Comparison of ENCODE assay signal across 8 cellular contexts in the genomic region with DNA sequence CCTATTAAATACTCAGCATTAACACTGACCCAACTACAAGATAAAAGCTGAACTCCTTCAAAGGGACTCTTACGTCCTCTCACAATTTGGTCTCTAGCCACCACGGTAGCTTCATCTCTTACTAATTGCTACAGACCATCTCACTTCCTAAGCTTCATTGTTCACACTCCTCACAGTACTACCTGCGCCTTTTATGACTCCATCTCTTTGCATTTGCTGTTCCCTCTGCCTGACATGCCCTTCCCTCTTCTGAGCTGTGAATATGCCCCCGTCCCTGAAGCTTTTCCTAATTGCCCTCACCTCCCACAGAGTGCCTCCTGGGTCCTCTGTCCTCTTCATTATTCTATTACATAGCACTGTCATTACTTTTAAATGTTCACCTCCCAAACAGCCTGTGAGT. TPM values are rescaled to one million over a fixed set of nuclear protein-coding genes. Genes with fewer than 3 reads are reported as not detected.
DNase-seq lines count a peak whose midpoint lies in the region; ATAC-seq and TF ChIP-seq lines count a peak whose summit lies in the region.

No MANE protein-coding gene starts in this region.

- TF ChIP-seq CTCF in lung (IDR thresholded peaks at IDR 0.05; ENCODE audit: control extremely low read depth, extremely low read depth): no peak
- TF ChIP-seq CTCF in vagina (IDR thresholded peaks at IDR 0.05): no peak

- peaks cover 2 to 12% of the 10 kb centered on the region in 2 donors for H3K4me1 ChIP-seq in lung (ENCODE audit: control insufficient read depth in 2 of 2, insufficient read depth in 2 of 2, low read length in 2 of 2)
- peaks cover 23% of the 10 kb centered on the region for H3K4me1 ChIP-seq in vagina

- no peak for ATAC-seq in stimulated activated naive CD8-positive, alpha-beta T cell treated with anti-CD3 and anti-CD28 coated beads, Interleukin-15, Interleukin-2, amounts not matched to agents 100 U/mL and 50 U/mL, for 24 hours
- ATAC-seq in activated naive CD8-positive, alpha-beta T cell treated with anti-CD3 and anti-CD28 coated beads, Interleukin-2, amount 10 ng/mL, durations not matched to agents 7 days and 5 days (ENCODE audit: low read depth): no peak
- ATAC-seq in lung (ENCODE audit: insufficient read depth, low FRiP score) (no peak), HG03469 (IDR thresholded peaks at IDR 0.05; ENCODE audit: unreplicated experiment) (no peak)

- peaks cover 5% of the 10 kb centered on the region for H3K9me3 Mint-ChIP-seq in stimulated activated naive CD8-positive, alpha-beta T cell treated with anti-CD3 and anti-CD28 coated beads, Interleukin-15, Interleukin-2, amounts not matched to agents 100 ng/mL and 50 ng/mL, for 24 hours
- no peaks in the 10 kb centered on the region for H3K9me3 Mint-ChIP-seq in activated naive CD8-positive, alpha-beta T cell treated with anti-CD3 and anti-CD28 coated beads, Interleukin-2, amount 10 ng/mL, durations not matched to agents 7 days and 5 days

- no peak overlapping the region for H3K4me3 ChIP-seq in lung
- H3K4me3 ChIP-seq in vagina: no peak overlapping the region

- no peaks in the 10 kb centered on the region for H3K27me3 Mint-ChIP-seq in stimulated activated naive CD8-positive, alpha-beta T cell treated with anti-CD3 and anti-CD28 coated beads, Interleukin-15, Interleukin-2, amounts not matched to agents 100 ng/mL and 50 ng/mL, for 24 hours
- H3K27me3 Mint-ChIP-seq in activated naive CD8-positive, alpha-beta T cell treated with anti-CD3 and anti-CD28 coated beads, Interleukin-2, amount 10 ng/mL, durations not matched to agents 7 days and 5 days: no peaks in the 10 kb centered on the region

- DNase-seq in stimulated activated naive CD8-positive, alpha-beta T cell treated with anti-CD3 and anti-CD28 coated beads, Interleukin-15, Interleukin-2, amounts not matched to agents 100 U/mL and 50 U/mL, for 24 hours: no peak
- DNase-seq in activated naive CD8-positive, alpha-beta T cell treated with anti-CD3 and anti-CD28 coated beads, Interleukin-2, amount 10 ng/mL, durations not matched to agents 7 days and 5 days: no peak
- DNase-seq in lung (ENCODE audit: low spot score) (no peak), vagina (ENCODE audit: extremely low spot score in 2 of 2) (no peak), NCI-H2029 treated with DMSO at 0.1 percent for 48 hours (lab: John Stamatoyannopoulos, UW) (no peak)
- DNase-seq in stimulated activated CD4-positive, alpha-beta T cell treated with anti-CD3 and anti-CD28 coated beads, Interleukin-4, amount 100 ng/mL, for 4 hours: no peak

- no peaks in the 10 kb centered on the region for H3K36me3 ChIP-seq in lung (ENCODE audit: control insufficient read depth in 2 of 2, insufficient read depth in 2 of 2, low read length in 2 of 2)
- H3K36me3 ChIP-seq in vagina: no peaks in the 10 kb centered on the region

- no peak for TF ChIP-seq POLR2A in vagina (IDR thresholded peaks at IDR 0.05)

- H3K36me3 Mint-ChIP-seq in stimulated activated naive CD8-positive, alpha-beta T cell treated with anti-CD3 and anti-CD28 coated beads, Interleukin-15, Interleukin-2, amounts not matched to agents 100 ng/mL and 50 ng/mL, for 24 hours (ENCODE audit: low read depth): peaks cover 22% of the 10 kb centered on the region
- peaks cover 12% of the 10 kb centered on the region for H3K36me3 Mint-ChIP-seq in activated naive CD8-positive, alpha-beta T cell treated with anti-CD3 and anti-CD28 coated beads, Interleukin-2, amount 10 ng/mL, durations not matched to agents 7 days and 5 days

- H3K27ac ChIP-seq in lung (ENCODE audit: low read depth in 1 of 2, low read length in 1 of 2) (peak overlapping the region; percentile 9 to 46), vagina (peak overlapping the region; percentile 97)

- peak overlapping the region; percentile 96 for H3K27ac Mint-ChIP-seq in stimulated activated naive CD8-positive, alpha-beta T cell treated with anti-CD3 and anti-CD28 coated beads, Interleukin-15, Interleukin-2, amounts not matched to agents 100 ng/mL and 50 ng/mL, for 24 hours
- no peak overlapping the region for H3K27ac Mint-ChIP-seq in activated naive CD8-positive, alpha-beta T cell treated with anti-CD3 and anti-CD28 coated beads, Interleukin-2, amount 10 ng/mL, durations not matched to agents 7 days and 5 days

- intact Hi-C loops in vagina (cut with DNase I): no loop called here

- WGBS in lung, 2 donors: 76 to 77% methylated on average over 4 of the region's 4 CpGs

- H3K9me3 ChIP-seq in lung (ENCODE audit: control insufficient read depth in 2 of 2, insufficient read depth in 1 of 2, low read length in 1 of 2) (no peaks in the 10 kb centered on the region), vagina (no peaks in the 10 kb centered on the region)

- peaks cover 57% of the 10 kb centered on the region for H3K4me1 Mint-ChIP-seq in stimulated activated naive CD8-positive, alpha-beta T cell treated with anti-CD3 and anti-CD28 coated beads, Interleukin-15, Interleukin-2, amounts not matched to agents 100 ng/mL and 50 ng/mL, for 24 hours (ENCODE audit: low read depth)
- peaks cover 36% of the 10 kb centered on the region for H3K4me1 Mint-ChIP-seq in activated naive CD8-positive, alpha-beta T cell treated with anti-CD3 and anti-CD28 coated beads, Interleukin-2, amount 10 ng/mL, durations not matched to agents 7 days and 5 days

- POLR2A ChIA-PET in activated naive CD8-positive, alpha-beta T cell treated with anti-CD3 and anti-CD28 coated beads, Interleukin-2, amount 10 ng/mL, durations not matched to agents 7 days and 5 days (lab: Charles Lee): interaction anchor here (1.0 kb wide), 1 partner anchor 142 kb away, joined by 3 read pairs; no protein-coding TSS in a partner anchor

- peak overlapping the region; percentile 91 for H3K4me3 Mint-ChIP-seq in stimulated activated naive CD8-positive, alpha-beta T cell treated with anti-CD3 and anti-CD28 coated beads, Interleukin-15, Interleukin-2, amounts not matched to agents 100 ng/mL and 50 ng/mL, for 24 hours
- peak overlapping the region; percentile 91 for H3K4me3 Mint-ChIP-seq in activated naive CD8-positive, alpha-beta T cell treated with anti-CD3 and anti-CD28 coated beads, Interleukin-2, amount 10 ng/mL, durations not matched to agents 7 days and 5 days

- H3K27me3 ChIP-seq in lung (ENCODE audit: control insufficient read depth, insufficient read depth) (no peaks in the 10 kb centered on the region), vagina (no peaks in the 10 kb centered on the region)

RNA-seq across cellular contexts. Expression of a gene that starts 2.5 kb away (rescaled TPM):
- 10 to 100 TPM; 15.4 to 16.0 TPM for total RNA-seq in activated naive CD8-positive, alpha-beta T cell treated with anti-CD3 and anti-CD28 coated beads, Interleukin-2, amount 10 ng/mL, durations not matched to agents 7 days and 5 days
- total RNA-seq in lung: 10 to 100 TPM; 27.9 to 37.0 TPM
- 1 to 10 TPM; 3.7 TPM for polyA plus RNA-seq in lung
- total RNA-seq in vagina: 59.2 TPM
